In genomic region chr11:84322211-84322610, GRCh38 we compare ENCODE assay signal across 31 cellular contexts.
"Had no signal": no experiment of that assay in that cellular context is flagged by ENCODE, and none has a peak within 500 bp of the region (broad histone marks: within the 10 kb centered on the region; RNA-seq: fewer than 3 reads in every experiment).

No MANE protein-coding gene starts in this region.

- DNase-seq: activated B cell treated with CpG ODN at 0.5 μM for 24 hours; activated CD4-positive, alpha-beta memory T cell treated with anti-CD3 and anti-CD28 coated beads for 36 hours; activated CD4-positive, alpha-beta T cell treated with anti-CD3 and anti-CD28 coated beads for 4 hours; activated CD4-positive, alpha-beta T cell treated with anti-CD3 and anti-CD28 coated beads, Interleukin-2, amount 10 ng/mL, durations not matched to agents 24 days and 14 days; activated CD4-positive, alpha-beta T cell treated with anti-CD3 and anti-CD28 coated beads, Interleukin-2, amount 50 U/mL, for 1 hour; activated CD4-positive, alpha-beta T cell treated with anti-CD3 and anti-CD28 coated beads, Interleukin-2, amount 50 U/mL, for 4 hours; activated CD4-positive, CD25-positive, alpha-beta regulatory T cell treated with anti-CD3 and anti-CD28 coated beads, Interleukin-2, amount 50 U/mL, for 72 hours; activated CD8-positive, alpha-beta memory T cell treated with anti-CD3 and anti-CD28 coated beads, Interleukin-2, amount 50 U/mL, for 4 hours; activated CD8-positive, alpha-beta T cell treated with anti-CD3 and anti-CD28 coated beads for 36 hours; activated effector memory CD4-positive, alpha-beta T cell treated with anti-CD3 and anti-CD28 coated beads, Interleukin-2, amount 50 U/mL, for 16 hours; activated gamma-delta T cell treated with Interleukin-2 at 50 U/mL for 16 hours; activated naive CD4-positive, alpha-beta T cell; activated naive CD4-positive, alpha-beta T cell treated with anti-CD3 and anti-CD28 coated beads for 36 hours; activated naive CD4-positive, alpha-beta T cell treated with anti-CD3 and anti-CD28 coated beads, Interleukin-2, amount 50 U/mL, for 16 hours; activated naive CD8-positive, alpha-beta T cell treated with anti-CD3 and anti-CD28 coated beads for 36 hours; activated T-cell treated with anti-CD3 and anti-CD28 coated beads for 4 hours; activated T-cell treated with anti-CD3 and anti-CD28 coated beads, Interleukin-2, amount 50 U/mL, for 1 hour; activated T-cell treated with anti-CD3 and anti-CD28 coated beads, Interleukin-2, amount 50 U/mL, for 4 hours; activated T-cell treated with anti-CD3 and anti-CD28 coated beads, Interleukin-2, amount 50 U/mL, for 72 hours; adrenal gland; amniotic stem cell; aorta; body of pancreas; brain microvascular endothelial cell; central memory CD4-positive, alpha-beta T cell; T-helper 2 cell; T-helper 9 cell had no signal

- ATAC-seq: activated CD8-positive, alpha-beta T cell treated with anti-CD3 and anti-CD28 coated beads for 36 hours; activated naive CD4-positive, alpha-beta T cell treated with anti-CD3 and anti-CD28 coated beads, Interleukin-2, amount 50 U/mL, for 72 hours; activated T-cell treated with anti-CD3 and anti-CD28 coated beads, Interleukin-2, amount 50 U/mL, for 4 hours; activated T-cell treated with anti-CD3 and anti-CD28 coated beads, Interleukin-2, amount 50 U/mL, for 72 hours; activated T-helper 17 cell treated with anti-CD3 and anti-CD28 coated beads, Interleukin-2, amount 50 U/mL, for 72 hours; body of pancreas had no signal

- H3K36me3 ChIP-seq: adrenal gland, brain microvascular endothelial cell, breast epithelium had no signal

- H3K4me3 ChIP-seq: adrenal gland, body of pancreas, breast epithelium had no signal

- H3K9me3 ChIP-seq: adrenal gland, body of pancreas had no signal

- H3K27ac ChIP-seq: adrenal gland, body of pancreas, brain microvascular endothelial cell, breast epithelium, VCaP had no signal
